In the genomic region with DNA sequence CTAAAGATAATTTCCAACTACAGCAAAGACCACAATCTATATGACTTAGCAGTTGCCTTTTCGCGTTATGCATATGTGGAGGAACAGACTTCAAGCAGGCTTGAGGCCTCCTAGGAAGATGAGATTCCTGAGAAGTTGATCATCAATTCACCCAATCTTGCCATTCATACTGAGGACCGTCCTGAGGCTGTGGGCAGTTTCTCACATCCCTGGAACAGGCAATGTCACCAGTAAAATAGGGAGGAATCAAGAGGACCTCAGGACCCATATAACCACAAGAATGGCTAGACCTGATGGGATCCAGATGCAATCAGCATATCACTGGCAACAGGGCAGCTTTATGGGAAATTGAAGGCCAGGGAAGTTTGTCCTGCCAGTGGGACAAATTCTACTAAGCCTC, we compare ENCODE assay signal across 18 cellular contexts. TPM values are rescaled to one million over a fixed set of nuclear protein-coding genes. Genes with fewer than 3 reads are reported as not detected.
DNase-seq lines count a peak whose midpoint lies in the region; ATAC-seq, FAIRE-seq and TF ChIP-seq lines count a peak whose summit lies in the region.
"Had no signal": no experiment of that assay in that cellular context is flagged by ENCODE, and none has a peak within 500 bp of the region (broad histone marks: within the 10 kb centered on the region; RNA-seq: fewer than 3 reads in every experiment).

No MANE protein-coding gene starts in this region.

- no peaks in the 10 kb centered on the region for H3K27me3 ChIP-seq in GM23248 (replicated peaks; ENCODE audit: insufficient read depth)
- H3K27me3 ChIP-seq in brain microvascular endothelial cell (replicated peaks): no peaks in the 10 kb centered on the region
- H3K27me3 ChIP-seq: uterus had no signal

- H3K4me2 ChIP-seq in GM23248 (ENCODE audit: unreplicated experiment): peak overlapping the region; percentile 44

- in situ Hi-C loops in GM23248 (cut with MboI) (no loop called here), brain microvascular endothelial cell (cut with HindIII; ENCODE audit: low pct_ligation_motif_present, low sequenced_read_pairs) (no loop called here)

- no peak for ATAC-seq in HG02759 (IDR thresholded peaks at IDR 0.05; ENCODE audit: unreplicated experiment)
- ATAC-seq: psoas muscle had no signal

- H3K4me3 ChIP-seq in GM23248: no peak overlapping the region
- H3K4me3 ChIP-seq in brain microvascular endothelial cell (ENCODE audit: low read depth, low read length): no peak overlapping the region
- H3K4me3 ChIP-seq: psoas muscle, uterus had no signal

- no peaks in the 10 kb centered on the region; the same call in 1 of the 2 replicates for H3K36me3 ChIP-seq in GM23248 (ENCODE audit: low read depth)
- H3K36me3 ChIP-seq in brain microvascular endothelial cell (replicated peaks): no peaks in the 10 kb centered on the region
- H3K36me3 ChIP-seq: uterus had no signal

- no peak for FAIRE-seq in GM19239 (lab: Jason Lieb, UNC)
- FAIRE-seq: TTC549 had no signal

- no peaks in the 10 kb centered on the region for H4K20me1 ChIP-seq in GM23248 (ENCODE audit: insufficient read depth)

- H3K27ac ChIP-seq in GM23248: peak overlapping the region; percentile 4; the same call in 1 of the 2 replicates
- H3K27ac ChIP-seq in brain microvascular endothelial cell: no peak overlapping the region
- H3K27ac ChIP-seq: uterus had no signal

- H3K9me3 ChIP-seq in GM23248 (ENCODE audit: low read depth): no peaks in the 10 kb centered on the region
- H3K9me3 ChIP-seq: psoas muscle, uterus had no signal

- H3K9ac ChIP-seq in GM23248: no peak overlapping the region

- WGBS in GM23248 (ENCODE audit: low coverage in 1 of 2, low lambda C conversion rate in 2 of 2, missing lambda C conversion rate in 2 of 2), 2 experiments: 60 to 61% methylated on average over 3 of the region's 3 CpGs

- no peak overlapping the region for H2AFZ ChIP-seq in GM23248

- DNase-seq in AG08395 (ENCODE audit: low spot score): peak; percentile 59
- DNase-seq in GM23248: peak; percentile 69
- peak; percentile 26 for DNase-seq in brain microvascular endothelial cell
- DNase-seq in iris pigment epithelial cell (ENCODE audit: low read depth): peak; percentile 15
- no peak for DNase-seq in activated effector memory CD4-positive, alpha-beta T cell treated with anti-CD3 and anti-CD28 coated beads, Interleukin-2, amount 50 U/mL, for 16 hours
- no peak for DNase-seq in GM19239 (ENCODE audit: insufficient read length, low spot score)
- no peak for DNase-seq in hepatic stellate cell (ENCODE audit: low spot score)
- DNase-seq: activated CD4-positive, alpha-beta T cell treated with anti-CD3 and anti-CD28 coated beads for 48 hours; CD4-positive, alpha-beta memory T cell; DMS153; midbrain; NCI-H2081; nephron progenitor cell; NK-92 treated with Interleukin-12 subunit alpha and Interleukin-12 subunit beta, amount 100 ng/mL, for 24 hours; psoas muscle; uterus had no signal

- H3K9me2 ChIP-seq in GM23248 (ENCODE audit: insufficient read depth): no peaks in the 10 kb centered on the region

- H3K4me1 ChIP-seq in GM23248 (ENCODE audit: insufficient read depth): peaks cover 24% of the 10 kb centered on the region
- H3K4me1 ChIP-seq: uterus had no signal

- peaks cover 99% of the 10 kb centered on the region for H3K79me2 ChIP-seq in GM23248 (ENCODE audit: insufficient read depth)

- 0 out of 2 replicates have a peak, but pooled peaks cover 17% of the 10 kb centered on the region for H3F3A ChIP-seq in GM23248 (ENCODE audit: insufficient read depth)

- no peak for TF ChIP-seq CTCF in brain microvascular endothelial cell (IDR thresholded peaks at IDR 0.05; ENCODE audit: low read depth, low read length, missing control alignments)

RNA-seq across cellular contexts. Expression of a gene that starts 17.3 kb away (rescaled TPM):
- total RNA-seq in GM23248 (2014; rRNA removed; shearing (Covaris generic)): 6.7 and 7.8 TPM in 2 replicates
- polyA plus RNA-seq in GM23248 (2016; fragmentation: Nextera tagmentation; extraction: Ambion mirVana): 1.9 and 2.3 TPM in 2 replicates

Comparison
In these comparisons a context has a peak if more than half of its experiments do, and no peak if none do; other contexts are left out.
1. DNase-seq: peak in AG08395 (single experiment), GM23248 (single experiment), brain microvascular endothelial cell (single experiment) and iris pigment epithelial cell (single experiment); none in activated effector memory CD4-positive, alpha-beta T cell treated with anti-CD3 and anti-CD28 coated beads, Interleukin-2, amount 50 U/mL, for 16 hours (single experiment), GM19239 (single experiment) and hepatic stellate cell (single experiment).